Comparison of ENCODE assay signal across 1 cellular context in genomic region chr2:68467077-68467960, GRCh38.
TF ChIP-seq lines count a peak whose summit lies in the region.

TSS of gene APLF (plus strand) at chr2:68467585. CDS start at chr2:68467732, 147 bp downstream.
A gene with protein sequence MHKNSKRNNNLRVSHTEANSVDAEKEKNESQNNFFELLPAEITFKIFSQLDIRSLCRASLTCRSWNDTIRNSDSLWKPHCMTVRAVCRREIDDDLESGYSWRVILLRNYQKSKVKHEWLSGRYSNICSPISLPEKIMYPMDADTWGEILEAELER (minus strand): TSS chr2:68467294. CDS start chr2:68465145, 2,149 bp downstream.

TF ChIP-seq in GM12878, 131 proteins besides CTCF, POLR2A, EP300 and RAD21 (continued from another document and continues in another):
- TF ChIP-seq ZBTB40 (IDR thresholded peaks at IDR 0.05; ENCODE audit: borderline replicate concordance), result peak; percentile 33; the same call in 1 of the 2 replicates
- TF ChIP-seq ESRRA (IDR thresholded peaks at IDR 0.05; ENCODE audit: low read length), result no peak
- no peak for TF ChIP-seq STAT3 (IDR thresholded peaks at IDR 0.05; ENCODE audit: low read depth, low read length)
- peak; percentile 51 for TF ChIP-seq FOXK2 (IDR thresholded peaks at IDR 0.05)
- TF ChIP-seq ZNF384 (IDR thresholded peaks at IDR 0.05; ENCODE audit: borderline replicate concordance, low read depth, low read length), result no peak
- TF ChIP-seq MEF2B (IDR thresholded peaks at IDR 0.05; ENCODE audit: partially characterized antibody, poor library complexity, severe bottlenecking), result no peak
- no peak for TF ChIP-seq MYB (IDR thresholded peaks at IDR 0.05; ENCODE audit: borderline replicate concordance, low read depth, low read length)
- TF ChIP-seq WRNIP1 (IDR thresholded peaks at IDR 0.05; ENCODE audit: borderline replicate concordance, low read depth, low read length), result no peak
- TF ChIP-seq NFIC (IDR thresholded peaks at IDR 0.05; ENCODE audit: low read depth, low read length), result no peak
- peak; percentile 63 for TF ChIP-seq NRF1 (conservative IDR thresholded peaks at IDR 0.05; ENCODE audit: low read depth, low read length)
- TF ChIP-seq MXI1 (IDR thresholded peaks at IDR 0.05; ENCODE audit: low read depth, low read length), result peak; percentile 59
- TF ChIP-seq CHD4 (IDR thresholded peaks at IDR 0.05), result 0 out of 2 replicates have a peak, but pooled peaks have one; percentile 63
- no peak for TF ChIP-seq SP1 (IDR thresholded peaks at IDR 0.05; ENCODE audit: low read depth, low read length)
- TF ChIP-seq TBL1XR1 (IDR thresholded peaks at IDR 0.05; ENCODE audit: low read depth, low read length), result 0 out of 2 replicates have a peak, but pooled peaks have one; percentile 19
- no peak for TF ChIP-seq TCF12 (IDR thresholded peaks at IDR 0.05; ENCODE audit: low read depth, low read length)
- TF ChIP-seq CREB1 (IDR thresholded peaks at IDR 0.05; ENCODE audit: low read depth), result peak; percentile 89
- TF ChIP-seq RB1 (IDR thresholded peaks at IDR 0.05; ENCODE audit: borderline replicate concordance), result no peak; the same call in 1 of the 2 replicates
- TF ChIP-seq, protein P1, sequence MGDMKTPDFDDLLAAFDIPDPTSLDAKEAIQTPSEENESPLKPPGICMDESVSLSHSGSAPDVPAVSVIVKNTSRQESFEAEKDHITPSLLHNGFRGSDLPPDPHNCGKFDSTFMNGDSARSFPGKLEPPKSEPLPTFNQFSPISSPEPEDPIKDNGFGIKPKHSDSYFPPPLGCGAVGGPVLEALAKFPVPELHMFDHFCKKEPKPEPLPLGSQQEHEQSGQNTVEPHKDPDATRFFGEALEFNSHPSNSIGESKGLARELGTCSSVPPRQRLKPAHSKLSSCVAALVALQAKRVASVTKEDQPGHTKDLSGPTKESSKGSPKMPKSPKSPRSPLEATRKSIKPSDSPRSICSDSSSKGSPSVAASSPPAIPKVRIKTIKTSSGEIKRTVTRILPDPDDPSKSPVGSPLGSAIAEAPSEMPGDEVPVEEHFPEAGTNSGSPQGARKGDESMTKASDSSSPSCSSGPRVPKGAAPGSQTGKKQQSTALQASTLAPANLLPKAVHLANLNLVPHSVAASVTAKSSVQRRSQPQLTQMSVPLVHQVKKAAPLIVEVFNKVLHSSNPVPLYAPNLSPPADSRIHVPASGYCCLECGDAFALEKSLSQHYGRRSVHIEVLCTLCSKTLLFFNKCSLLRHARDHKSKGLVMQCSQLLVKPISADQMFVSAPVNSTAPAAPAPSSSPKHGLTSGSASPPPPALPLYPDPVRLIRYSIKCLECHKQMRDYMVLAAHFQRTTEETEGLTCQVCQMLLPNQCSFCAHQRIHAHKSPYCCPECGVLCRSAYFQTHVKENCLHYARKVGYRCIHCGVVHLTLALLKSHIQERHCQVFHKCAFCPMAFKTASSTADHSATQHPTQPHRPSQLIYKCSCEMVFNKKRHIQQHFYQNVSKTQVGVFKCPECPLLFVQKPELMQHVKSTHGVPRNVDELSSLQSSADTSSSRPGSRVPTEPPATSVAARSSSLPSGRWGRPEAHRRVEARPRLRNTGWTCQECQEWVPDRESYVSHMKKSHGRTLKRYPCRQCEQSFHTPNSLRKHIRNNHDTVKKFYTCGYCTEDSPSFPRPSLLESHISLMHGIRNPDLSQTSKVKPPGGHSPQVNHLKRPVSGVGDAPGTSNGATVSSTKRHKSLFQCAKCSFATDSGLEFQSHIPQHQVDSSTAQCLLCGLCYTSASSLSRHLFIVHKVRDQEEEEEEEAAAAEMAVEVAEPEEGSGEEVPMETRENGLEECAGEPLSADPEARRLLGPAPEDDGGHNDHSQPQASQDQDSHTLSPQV (IDR thresholded peaks at IDR 0.05), result no peak
- TF ChIP-seq ASH2L (IDR thresholded peaks at IDR 0.05; ENCODE audit: borderline replicate concordance, low read depth), result 0 out of 2 replicates have a peak, but pooled peaks have one; percentile 65
- peak in 1 of 2 experiments; percentile 56; a peak in 1 of 4 replicates for TF ChIP-seq BHLHE40 (IDR thresholded peaks at IDR 0.05; ENCODE audit: borderline replicate concordance in 1 of 2, low read depth in 2 of 2, low read length in 1 of 2)
- TF ChIP-seq ZNF622 (IDR thresholded peaks at IDR 0.05), result no peak
- TF ChIP-seq SREBF1 (IDR thresholded peaks at IDR 0.05; ENCODE audit: low read length), result no peak; the same call in 1 of the 2 replicates
- no peak for TF ChIP-seq PAX8 (IDR thresholded peaks at IDR 0.05)
- 0 out of 2 replicates have a peak, but pooled peaks have one; percentile 43 for TF ChIP-seq ZNF687 (IDR thresholded peaks at IDR 0.05)
- 0 out of 4 replicates have a peak, but pooled peaks of 1 of the 2 experiments have one; percentile 70 for TF ChIP-seq CEBPB (IDR thresholded peaks at IDR 0.05; ENCODE audit: borderline replicate concordance in 1 of 2, low read depth in 2 of 2, low read length in 2 of 2)
- no peak for TF ChIP-seq CEBPZ (IDR thresholded peaks at IDR 0.05; ENCODE audit: low read depth, low read length)
- no peak; the same call in 1 of the 2 replicates for TF ChIP-seq FOXM1 (IDR thresholded peaks at IDR 0.05; ENCODE audit: low read depth, low read length)
- TF ChIP-seq RCOR1 (conservative IDR thresholded peaks at IDR 0.05; ENCODE audit: low read depth, low read length), result peak; percentile 67; the same call in 1 of the 2 replicates
- TF ChIP-seq SIN3A (IDR thresholded peaks at IDR 0.05; ENCODE audit: low read depth, low read length), result peak; percentile 82; the same call in 1 of the 2 replicates
- TF ChIP-seq PML (IDR thresholded peaks at IDR 0.05; ENCODE audit: low read length), result 0 out of 2 replicates have a peak, but pooled peaks have one; percentile 38
- TF ChIP-seq PKNOX1 (IDR thresholded peaks at IDR 0.05), result peak; percentile 65; the same call in 1 of the 2 replicates
- peak; percentile 91 for TF ChIP-seq NR2C1 (IDR thresholded peaks at IDR 0.05)
- no peak for TF ChIP-seq SUZ12 (IDR thresholded peaks at IDR 0.05; ENCODE audit: unreplicated experiment)
- TF ChIP-seq IKZF2 (IDR thresholded peaks at IDR 0.05), result no peak; a peak in 2 of 4 replicates
- TF ChIP-seq KDM1A (IDR thresholded peaks at IDR 0.05; ENCODE audit: borderline replicate concordance), result no peak
- no peak for TF ChIP-seq EZH2 (IDR thresholded peaks at IDR 0.05; ENCODE audit: borderline replicate concordance, control insufficient read depth, low read depth, low read length)
- peak; percentile 97 for TF ChIP-seq SIX5 (IDR thresholded peaks at IDR 0.05; ENCODE audit: low read depth, low read length, severe bottlenecking)
- TF ChIP-seq, protein P2, sequence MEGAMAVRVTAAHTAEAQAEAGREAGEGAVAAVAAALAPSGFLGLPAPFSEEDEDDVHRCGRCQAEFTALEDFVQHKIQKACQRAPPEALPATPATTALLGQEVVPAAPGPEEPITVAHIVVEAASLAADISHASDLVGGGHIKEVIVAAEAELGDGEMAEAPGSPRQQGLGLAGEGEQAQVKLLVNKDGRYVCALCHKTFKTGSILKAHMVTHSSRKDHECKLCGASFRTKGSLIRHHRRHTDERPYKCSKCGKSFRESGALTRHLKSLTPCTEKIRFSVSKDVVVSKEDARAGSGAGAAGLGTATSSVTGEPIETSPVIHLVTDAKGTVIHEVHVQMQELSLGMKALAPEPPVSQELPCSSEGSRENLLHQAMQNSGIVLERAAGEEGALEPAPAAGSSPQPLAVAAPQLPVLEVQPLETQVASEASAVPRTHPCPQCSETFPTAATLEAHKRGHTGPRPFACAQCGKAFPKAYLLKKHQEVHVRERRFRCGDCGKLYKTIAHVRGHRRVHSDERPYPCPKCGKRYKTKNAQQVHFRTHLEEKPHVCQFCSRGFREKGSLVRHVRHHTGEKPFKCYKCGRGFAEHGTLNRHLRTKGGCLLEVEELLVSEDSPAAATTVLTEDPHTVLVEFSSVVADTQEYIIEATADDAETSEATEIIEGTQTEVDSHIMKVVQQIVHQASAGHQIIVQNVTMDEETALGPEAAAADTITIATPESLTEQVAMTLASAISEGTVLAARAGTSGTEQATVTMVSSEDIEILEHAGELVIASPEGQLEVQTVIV (IDR thresholded peaks at IDR 0.05; ENCODE audit: borderline replicate concordance, partially characterized antibody), result no peak
- no peak for TF ChIP-seq SREBF2 (IDR thresholded peaks at IDR 0.05; ENCODE audit: low read length)
- peak in 1 of 2 experiments; percentile 51; a peak in 1 of 3 replicates for TF ChIP-seq EGR1 (IDR thresholded peaks at IDR 0.05; ENCODE audit: borderline replicate concordance in 1 of 2, low read depth in 2 of 2, low read length in 2 of 2)
- TF ChIP-seq SMAD1 (IDR thresholded peaks at IDR 0.05; ENCODE audit: low read depth, partially characterized antibody), result no peak
- peak in 1 of 2 experiments; percentile 9; a peak in 1 of 4 replicates for TF ChIP-seq SRF (IDR thresholded peaks at IDR 0.05; ENCODE audit: low read depth in 2 of 2, low read length in 2 of 2)
- TF ChIP-seq NBN (IDR thresholded peaks at IDR 0.05), result peak; percentile 25; the same call in 1 of the 2 replicates
